ENCODE assay signal across 1 cellular context in genomic region chr20:49140834-49141233, GRCh38.
TF ChIP-seq lines count a peak whose summit lies in the region.

No MANE protein-coding gene starts in this region.

TF ChIP-seq in GM12878, 131 proteins besides CTCF, POLR2A, EP300 and RAD21:
- TF ChIP-seq, protein P1, sequence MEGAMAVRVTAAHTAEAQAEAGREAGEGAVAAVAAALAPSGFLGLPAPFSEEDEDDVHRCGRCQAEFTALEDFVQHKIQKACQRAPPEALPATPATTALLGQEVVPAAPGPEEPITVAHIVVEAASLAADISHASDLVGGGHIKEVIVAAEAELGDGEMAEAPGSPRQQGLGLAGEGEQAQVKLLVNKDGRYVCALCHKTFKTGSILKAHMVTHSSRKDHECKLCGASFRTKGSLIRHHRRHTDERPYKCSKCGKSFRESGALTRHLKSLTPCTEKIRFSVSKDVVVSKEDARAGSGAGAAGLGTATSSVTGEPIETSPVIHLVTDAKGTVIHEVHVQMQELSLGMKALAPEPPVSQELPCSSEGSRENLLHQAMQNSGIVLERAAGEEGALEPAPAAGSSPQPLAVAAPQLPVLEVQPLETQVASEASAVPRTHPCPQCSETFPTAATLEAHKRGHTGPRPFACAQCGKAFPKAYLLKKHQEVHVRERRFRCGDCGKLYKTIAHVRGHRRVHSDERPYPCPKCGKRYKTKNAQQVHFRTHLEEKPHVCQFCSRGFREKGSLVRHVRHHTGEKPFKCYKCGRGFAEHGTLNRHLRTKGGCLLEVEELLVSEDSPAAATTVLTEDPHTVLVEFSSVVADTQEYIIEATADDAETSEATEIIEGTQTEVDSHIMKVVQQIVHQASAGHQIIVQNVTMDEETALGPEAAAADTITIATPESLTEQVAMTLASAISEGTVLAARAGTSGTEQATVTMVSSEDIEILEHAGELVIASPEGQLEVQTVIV (IDR thresholded peaks at IDR 0.05; ENCODE audit: borderline replicate concordance, partially characterized antibody), result no peak
- TF ChIP-seq FOXK2 (IDR thresholded peaks at IDR 0.05), result no peak
- TF ChIP-seq SP1 (IDR thresholded peaks at IDR 0.05; ENCODE audit: low read depth, low read length), result no peak
